In the genomic region with DNA sequence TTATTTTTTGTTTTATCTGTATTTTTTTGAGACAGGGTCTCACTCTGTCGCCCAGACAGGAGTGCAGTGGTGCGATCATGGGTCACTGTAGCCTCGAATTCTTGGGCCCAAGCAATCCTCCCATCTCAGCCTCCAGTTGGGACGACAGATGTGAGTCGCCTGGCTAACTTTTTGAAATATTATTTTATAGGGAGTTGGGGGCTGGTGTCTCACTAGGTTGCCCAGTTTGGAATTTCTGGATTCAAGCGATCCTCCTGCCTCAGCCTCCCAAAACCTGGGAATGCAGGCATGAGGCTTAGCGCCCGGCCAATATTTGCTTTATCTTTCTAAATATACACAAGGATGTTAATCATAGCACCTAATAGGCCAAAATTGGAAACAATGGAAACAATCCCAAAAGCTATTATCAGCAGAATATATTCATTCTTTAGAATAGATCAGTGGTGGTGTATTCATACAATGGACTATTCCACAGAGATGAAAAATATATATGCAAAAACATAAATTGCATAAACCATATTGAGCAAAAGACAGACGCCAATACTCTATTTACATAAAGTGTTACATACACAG, we compare ENCODE assay signal across 8 cellular contexts. TPM values are rescaled to one million over a fixed set of nuclear protein-coding genes. Genes with fewer than 3 reads are reported as not detected.
DNase-seq lines count a peak whose midpoint lies in the region; ATAC-seq and TF ChIP-seq lines count a peak whose summit lies in the region.

No MANE protein-coding gene starts in this region.

- H3K4me1 ChIP-seq in KMS-11 (ENCODE audit: low read depth, poor library complexity, severe bottlenecking) (peaks cover 12% of the 10 kb centered on the region), colonic mucosa (no peaks in the 10 kb centered on the region)

- H3K9me3 ChIP-seq in colonic mucosa: no peaks in the 10 kb centered on the region

- ATAC-seq in natural killer cell: no peak
- no peak for ATAC-seq in GM19351 (IDR thresholded peaks at IDR 0.05; ENCODE audit: unreplicated experiment)

- no peaks in the 10 kb centered on the region for H3K9me3 Mint-ChIP-seq in natural killer cell

- H4K20me1 ChIP-seq in KMS-11 (ENCODE audit: insufficient read depth): no peaks in the 10 kb centered on the region

- peak overlapping the region; percentile 89 for H3K4me2 ChIP-seq in KMS-11

- H3K9ac ChIP-seq in KMS-11 (peak overlapping the region; percentile 29; the same call in 1 of the 2 replicates), colonic mucosa (ENCODE audit: low read depth in 2 of 2, low read length in 2 of 2) (peak overlapping the region; percentile 76 to 82)

- H3K36me3 ChIP-seq in KMS-11 (ENCODE audit: insufficient read depth) (no peaks in the 10 kb centered on the region), colonic mucosa (no peaks in the 10 kb centered on the region)

- H3K4me1 Mint-ChIP-seq in natural killer cell: peaks cover 7 to 9% of the 10 kb centered on the region in 2 donors

- H3K4me3 ChIP-seq in AG10803 (ENCODE audit: low read length) (peak overlapping the region; percentile 77), KMS-11 (IDR thresholded peaks at IDR 0.05; ENCODE audit: insufficient read depth, low read depth, low read length) (peak overlapping the region; percentile 99), colonic mucosa (peak overlapping the region; percentile 71)

- peak overlapping the region; percentile 5 for H3K27ac ChIP-seq in KMS-11
- H3K27ac ChIP-seq in colonic mucosa: peak overlapping the region; percentile 69

- DNase-seq in AG10803 (ENCODE audit: low read depth) (no peak), colonic mucosa (no peak), natural killer cell (no peak), AML-193 (lab: John Stamatoyannopoulos, UW) (no peak), NCI-H2029 (lab: John Stamatoyannopoulos, UW) (no peak), NOMO-1 treated with DMSO at 0.1 percent for 48 hours (lab: John Stamatoyannopoulos, UW; ENCODE audit: unreplicated experiment) (no peak)

- intact Hi-C loops in colonic mucosa (cut with DNase I): no loop called here
- intact Hi-C loops in natural killer cell (cut with micrococcal nuclease): no loop called here

- H3K4me3 Mint-ChIP-seq in natural killer cell: peak overlapping the region; percentile 100

- H3K79me2 ChIP-seq in KMS-11 (ENCODE audit: insufficient read depth, low read depth): no peaks in the 10 kb centered on the region

- no peaks in the 10 kb centered on the region for H3K36me3 Mint-ChIP-seq in natural killer cell

- no peaks in the 10 kb centered on the region for H3K27me3 Mint-ChIP-seq in natural killer cell (ENCODE audit: low read depth in 2 of 2)

- H3K27ac Mint-ChIP-seq in natural killer cell: peak overlapping the region; percentile 88 to 93

- H3K27me3 ChIP-seq in KMS-11 (ENCODE audit: insufficient read depth, low read depth): no peaks in the 10 kb centered on the region
- H3K27me3 ChIP-seq in colonic mucosa: no peaks in the 10 kb centered on the region

- peak overlapping the region; percentile 74 for H2AFZ ChIP-seq in KMS-11 (ENCODE audit: low read depth)

- TF ChIP-seq CTCF in AG10803 (conservative IDR thresholded peaks at IDR 0.05; ENCODE audit: low read length) (no peak), KMS-11 (conservative IDR thresholded peaks at IDR 0.05; ENCODE audit: low read depth, low read length) (no peak), colonic mucosa (IDR thresholded peaks at IDR 0.05) (no peak), natural killer cell (IDR thresholded peaks at IDR 0.05) (no peak)

RNA-seq across cellular contexts. Expression of a gene that starts 55.9 kb away (rescaled TPM):
- total RNA-seq in colonic mucosa: 100 to 1,000 TPM in 1 of 2 donors, 10 to 100 TPM in 1; 75.7 to 106 TPM
- 10 to 100 TPM; 83.9 to 97.5 (median 96.4) TPM for total RNA-seq in natural killer cell

RNA-seq across cellular contexts. Expression of a gene that starts 56.2 kb away (rescaled TPM):
- total RNA-seq in colonic mucosa (10 to 100 TPM; 41.9 to 62.1 TPM), natural killer cell (100 to 1,000 TPM; 115 to 133 (median 115) TPM)
